In the genomic region with DNA sequence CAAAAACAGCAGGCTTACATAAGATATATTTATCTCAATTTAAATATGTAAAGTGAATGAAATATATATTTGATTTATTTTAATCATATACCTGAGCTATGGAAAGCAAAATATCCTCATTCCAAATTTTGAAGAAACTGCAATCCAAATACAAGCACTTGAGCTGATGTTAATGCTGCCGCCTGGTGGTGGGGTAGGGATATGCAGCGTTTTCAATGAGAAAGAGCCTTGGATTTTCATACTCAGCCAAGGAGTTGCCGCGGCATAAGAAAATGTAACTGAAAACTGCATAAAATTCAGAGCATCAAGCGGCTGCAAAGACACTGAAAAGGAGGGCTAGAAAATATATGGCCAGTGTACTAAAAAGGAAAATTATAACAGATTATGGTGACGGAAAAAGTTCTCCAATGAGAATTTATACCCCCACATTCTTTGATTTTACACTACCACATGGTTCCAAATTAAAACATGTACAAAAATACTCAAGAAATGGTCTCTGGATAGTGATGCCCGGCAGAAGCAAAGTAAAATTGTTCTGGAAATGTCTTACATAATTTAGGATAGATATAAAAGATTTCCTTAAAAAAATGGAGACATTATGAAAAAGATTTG, we compare ENCODE assay signal across 9 cellular contexts.
DNase-seq lines count a peak whose midpoint lies in the region; ATAC-seq, FAIRE-seq and TF ChIP-seq lines count a peak whose summit lies in the region.
"Had no signal": no experiment of that assay in that cellular context is flagged by ENCODE, and none has a peak within 500 bp of the region (broad histone marks: within the 10 kb centered on the region; RNA-seq: fewer than 3 reads in every experiment).

No MANE protein-coding gene starts in this region.

- H3K4me3 Mint-ChIP-seq in brain: no peak overlapping the region

- no peaks in the 10 kb centered on the region for H3K36me3 Mint-ChIP-seq in brain

- no peaks in the 10 kb centered on the region for H3K4me1 Mint-ChIP-seq in brain

- H3K4me1 ChIP-seq in SJCRH30: no peaks in the 10 kb centered on the region

- no peaks in the 10 kb centered on the region for H3K9me3 ChIP-seq in SJCRH30 (replicated peaks)

- DNase-seq in AG08396 (ENCODE audit: low spot score) (peak; percentile 43), GM12892 (ENCODE audit: insufficient read length) (no peak), SJCRH30 (peak; percentile 53 to 77), left kidney (ENCODE audit: low read depth, low spot score) (peak; percentile 74)
- peak; percentile 5 for DNase-seq in stimulated activated CD8-positive, alpha-beta memory T cell treated with anti-CD3 and anti-CD28 coated beads, Interleukin-7, amount 100 ng/mL, for 48 hours (ENCODE audit: extremely low read depth in 1 of 2, low read depth in 1 of 2)

- ATAC-seq in HG03280 (IDR thresholded peaks at IDR 0.05; ENCODE audit: unreplicated experiment): peak; percentile 71
- ATAC-seq in GM18498 (IDR thresholded peaks at IDR 0.05; ENCODE audit: unreplicated experiment): no peak

- TF ChIP-seq CTCF in brain (conservative IDR thresholded peaks at IDR 0.05): peak; percentile 64 to 84

- peaks cover 0 to 2% (median 0%) of the 10 kb centered on the region in 5 experiments for H3K9me3 Mint-ChIP-seq in brain

- H3K4me3 ChIP-seq in SJCRH30: no peak overlapping the region
- H3K4me3 ChIP-seq: skin epidermis had no signal

- no peak overlapping the region for H3K27ac ChIP-seq in SJCRH30
- H3K27ac ChIP-seq: skin epidermis had no signal

- H3K27ac Mint-ChIP-seq in brain: peak overlapping the region in 1 of 5 experiments; percentile 56

- no peak for TF ChIP-seq POLR2A in GM12892 (IDR thresholded peaks at IDR 0.05; ENCODE audit: low read depth, low read length)

- H3K27me3 Mint-ChIP-seq in brain: no peaks in the 10 kb centered on the region

- FAIRE-seq in GM12892 (lab: Jason Lieb, UNC): peak; percentile 85

- H3K36me3 ChIP-seq in SJCRH30: no peaks in the 10 kb centered on the region

- H3K27me3 ChIP-seq in SJCRH30: no peaks in the 10 kb centered on the region
